In the genomic region with DNA sequence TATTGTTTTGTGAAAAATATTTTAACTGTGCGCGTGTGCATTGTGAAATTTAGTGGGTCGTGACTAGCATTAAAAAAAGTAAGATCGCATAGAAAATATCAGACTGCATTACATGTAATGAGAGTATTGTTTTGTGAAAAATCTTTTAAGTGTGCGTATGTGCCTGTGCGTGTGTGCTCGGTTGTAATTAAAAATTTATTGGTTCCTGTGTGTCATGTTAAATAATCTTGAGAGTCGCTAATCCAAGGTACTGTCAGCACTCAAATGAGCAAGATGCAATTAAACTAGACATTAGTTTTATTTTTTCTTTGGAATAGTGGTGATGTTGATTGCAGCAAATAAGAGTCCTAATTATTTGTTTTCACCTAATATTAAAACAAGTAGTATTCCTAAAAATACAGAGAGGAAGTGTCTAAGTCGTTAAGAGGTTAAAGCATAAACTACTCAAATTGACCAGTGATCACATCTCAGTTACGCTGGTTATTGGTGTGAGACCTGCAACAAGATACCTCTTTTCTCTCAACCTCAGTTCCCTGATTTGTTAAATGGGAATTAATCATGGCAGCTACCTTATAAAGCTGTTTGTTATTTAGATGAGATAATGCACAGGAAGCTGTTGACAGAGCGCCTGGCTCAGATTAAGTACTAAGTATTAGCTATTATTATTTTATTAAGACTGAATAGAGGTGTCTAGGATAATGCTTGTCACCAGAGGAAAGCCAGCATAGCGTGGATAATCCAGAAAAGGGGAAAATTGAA, we compare ENCODE assay signal across 8 cellular contexts. TPM values are rescaled to one million over a fixed set of nuclear protein-coding genes. Genes with fewer than 3 reads are reported as not detected.
DNase-seq lines count a peak whose midpoint lies in the region; ATAC-seq and TF ChIP-seq lines count a peak whose summit lies in the region.

No MANE protein-coding gene starts in this region.

- H3K4me1 Mint-ChIP-seq in activated B cell treated with CpG ODN at 0.5 μM for 24 hours, result peaks cover 18% of the 10 kb centered on the region

- H3K27me3 Mint-ChIP-seq in activated B cell treated with CpG ODN at 0.5 μM for 24 hours, result peaks cover 38% of the 10 kb centered on the region

- DNase-seq in AG04449 (ENCODE audit: low read depth, low spot score) (no peak), G401 (ENCODE audit: low spot score) (peak; percentile 30), activated B cell treated with CpG ODN at 0.5 μM for 24 hours (no peak), foreskin fibroblast (no peak), MV-4-11 (lab: John Stamatoyannopoulos, UW) (no peak), NCI-H146 treated with DMSO at 0.1 percent for 48 hours (lab: John Stamatoyannopoulos, UW; ENCODE audit: unreplicated experiment) (no peak)

- POLR2A ChIA-PET in AG04449 (lab: Yijun Ruan, JAX), result no interaction called here
- POLR2A ChIA-PET in activated B cell treated with CpG ODN at 0.5 μM for 24 hours (lab: Charles Lee), result interaction anchor here (1.6 kb wide), 1 partner anchor 190 kb away, joined by 4 read pairs; a partner anchor contains a TSS

- ATAC-seq in activated B cell treated with CpG ODN at 0.5 μM for 24 hours (ENCODE audit: low read depth), result no peak
- ATAC-seq in HG02852 (IDR thresholded peaks at IDR 0.05; ENCODE audit: unreplicated experiment), result no peak
- no peak for ATAC-seq in HG02798 (IDR thresholded peaks at IDR 0.05; ENCODE audit: poor library complexity, unreplicated experiment)

- CTCF ChIA-PET in AG04449 (lab: Yijun Ruan, JAX), result interaction anchor here (0.9 kb wide), 1 partner anchor 10 kb away, joined by 3 read pairs; no protein-coding TSS in a partner anchor
- CTCF ChIA-PET in activated B cell treated with CpG ODN at 0.5 μM for 24 hours (lab: Charles Lee), result no interaction called here

- no peak overlapping the region for H3K27ac Mint-ChIP-seq in activated B cell treated with CpG ODN at 0.5 μM for 24 hours

- peak overlapping the region; percentile 9; the same call in 1 of the 2 replicates for H3K4me3 ChIP-seq in AG04449 (ENCODE audit: low read depth, low read length)
- H3K4me3 ChIP-seq in foreskin fibroblast (ENCODE audit: low read depth in 1 of 2, low read length in 2 of 2), result peak overlapping the region; percentile 64 to 69

- peak overlapping the region; percentile 84 for H3K4me3 Mint-ChIP-seq in activated B cell treated with CpG ODN at 0.5 μM for 24 hours

- no peak for TF ChIP-seq CTCF in AG04449 (IDR thresholded peaks at IDR 0.05; ENCODE audit: insufficient read depth, low read length, missing control alignments)
- no peak for TF ChIP-seq CTCF in activated B cell treated with CpG ODN at 0.5 μM for 24 hours (IDR thresholded peaks at IDR 0.05)
- no peak for TF ChIP-seq CTCF in foreskin fibroblast (IDR thresholded peaks at IDR 0.05; ENCODE audit: low read depth, low read length)

- in situ Hi-C loops in G401 (cut with HindIII; ENCODE audit: low sequenced_read_pairs), result no loop called here

- intact Hi-C loops in activated B cell treated with CpG ODN at 0.5 μM for 24 hours (cut with micrococcal nuclease), result loop anchor here (10.0 kb wide), 2 partner anchors 488 to 1748 kb away; a partner anchor contains a TSS

- peaks cover 3% of the 10 kb centered on the region for H3K36me3 Mint-ChIP-seq in activated B cell treated with CpG ODN at 0.5 μM for 24 hours (ENCODE audit: low read depth)

- peaks cover 2% of the 10 kb centered on the region for H3K9me3 Mint-ChIP-seq in activated B cell treated with CpG ODN at 0.5 μM for 24 hours

RNA-seq across cellular contexts. Expression of a gene that starts 1.9 kb away (rescaled TPM):
- 4.9 and 6.9 TPM in 2 replicates for total RNA-seq in G401 (2014; rRNA removed; shearing (Covaris generic))
- total RNA-seq in activated B cell treated with CpG ODN at 0.5 μM for 24 hours, result 6.7 and 8.0 TPM in 2 replicates
